8 cellular contexts compared by ENCODE assay signal in the genomic region with DNA sequence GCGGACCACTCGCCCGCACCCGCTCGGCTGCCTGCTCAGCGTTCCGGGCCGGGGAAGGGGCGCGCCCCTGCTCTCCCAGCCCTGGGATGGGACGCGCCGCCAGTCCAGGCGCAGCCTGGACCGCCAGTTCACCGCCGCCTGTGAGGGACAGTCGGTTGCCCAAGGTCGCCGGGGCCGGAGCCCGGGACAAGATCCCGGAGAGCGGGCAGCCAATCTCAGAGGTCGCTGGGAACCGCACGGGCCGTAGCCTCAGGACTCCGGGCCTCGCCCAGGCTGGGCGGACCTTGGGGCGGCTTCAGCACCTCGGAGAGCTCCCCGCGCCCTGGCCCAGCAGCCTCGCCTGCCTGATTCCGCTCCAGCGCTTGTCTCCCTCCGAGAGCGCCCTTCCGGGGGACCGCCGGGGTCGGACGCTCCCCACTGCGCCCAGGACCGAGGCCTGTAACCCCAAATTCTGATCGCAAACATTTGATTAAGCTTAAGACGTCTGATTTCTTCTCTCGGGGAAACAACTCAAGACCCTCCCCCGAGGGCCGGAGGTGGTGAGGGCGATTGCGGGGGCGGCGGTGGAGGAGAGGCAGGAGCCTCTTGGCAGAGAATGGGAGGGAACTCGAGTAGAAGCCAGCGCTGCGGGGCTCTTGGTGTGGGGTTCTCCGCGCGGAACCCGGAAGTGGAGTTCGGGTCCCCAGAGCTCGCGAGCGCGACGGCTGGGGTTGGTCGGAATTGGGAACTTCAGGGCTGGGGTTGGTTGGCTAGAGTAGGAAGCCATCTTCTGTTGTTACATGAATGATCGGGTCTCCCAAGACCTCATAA. TPM values are rescaled to one million over a fixed set of nuclear protein-coding genes. Genes with fewer than 3 reads are reported as not detected.
A peak's percentile ranks its signal among the peaks of the same experiment; 100 is the strongest.
DNase-seq lines count a peak whose midpoint lies in the region; ATAC-seq and TF ChIP-seq lines count a peak whose summit lies in the region.

No MANE protein-coding gene starts in this region.

- 13% methylated on average over 7 of the region's 71 CpGs for WGBS in suprapubic skin

- H3K79me2 ChIP-seq in osteoblast (ENCODE audit: insufficient read depth, low read length), result no peaks in the 10 kb centered on the region

- H3K4me3 ChIP-seq in osteoblast (ENCODE audit: insufficient read depth, low read length) (peak overlapping the region; percentile 64), suprapubic skin (peak overlapping the region; percentile 54)

- no peak overlapping the region for H3K27ac ChIP-seq in osteoblast (ENCODE audit: low read depth, low read length)
- no peak overlapping the region for H3K27ac ChIP-seq in suprapubic skin

- H3K36me3 ChIP-seq in osteoblast (ENCODE audit: insufficient read depth, low read length) (no peaks in the 10 kb centered on the region), suprapubic skin (peaks cover 14% of the 10 kb centered on the region)

- no peaks in the 10 kb centered on the region for H3K9me3 ChIP-seq in osteoblast (ENCODE audit: low read depth, low read length)
- H3K9me3 ChIP-seq in suprapubic skin, result no peaks in the 10 kb centered on the region

- in situ Hi-C loops in SK-MEL-5 (cut with HindIII; ENCODE audit: low pct_unique_long_range_greater_than_20kb, low sequenced_read_pairs), result no loop called here

- DNase-seq in SIG-M5 treated with dmso at 0.1 percent for 504 hours (lab: John Stamatoyannopoulos, UW; ENCODE audit: unreplicated experiment) (peak; percentile 70), SIG-M5 (lab: John Stamatoyannopoulos, UW) (no peak), SK-MEL-5 (ENCODE audit: low read depth, low spot score) (peak; percentile 67), glomerular visceral epithelial cell (ENCODE audit: extremely low spot score) (peak; percentile 83), osteoblast (ENCODE audit: insufficient read length, low spot score, missing footprints) (peak; percentile 100), suprapubic skin (ENCODE audit: low spot score in 2 of 2) (peak in 1 of 2 donors; percentile 92)
- peak; percentile 72 for DNase-seq in activated naive CD4-positive, alpha-beta T cell treated with anti-CD3 and anti-CD28 coated beads, Interleukin-2, amount 50 U/mL, for 16 hours

- ATAC-seq in HG03280 (IDR thresholded peaks at IDR 0.05; ENCODE audit: unreplicated experiment), result peak; percentile 65

- no peak for TF ChIP-seq EP300 in suprapubic skin (IDR thresholded peaks at IDR 0.05)

- H4K20me1 ChIP-seq in osteoblast (ENCODE audit: insufficient read depth, low read length), result peaks cover 32% of the 10 kb centered on the region

- peak overlapping the region; percentile 79 for H3K4me2 ChIP-seq in osteoblast (ENCODE audit: insufficient read depth, low read length)

- H3K27me3 ChIP-seq in osteoblast (ENCODE audit: insufficient read depth, low read length) (peaks cover 38% of the 10 kb centered on the region), suprapubic skin (peaks cover 49% of the 10 kb centered on the region)

- H3K4me1 ChIP-seq in osteoblast (ENCODE audit: insufficient read depth, low read length) (peaks cover 15% of the 10 kb centered on the region), suprapubic skin (peaks cover 45% of the 10 kb centered on the region)

- no peak for TF ChIP-seq CTCF in osteoblast (IDR thresholded peaks at IDR 0.05; ENCODE audit: extremely low read depth, low read depth, low read length)
- TF ChIP-seq CTCF in suprapubic skin (IDR thresholded peaks at IDR 0.05), result no peak

- H2AFZ ChIP-seq in osteoblast (ENCODE audit: low read length), result no peak overlapping the region

- no peak for TF ChIP-seq POLR2A in suprapubic skin (IDR thresholded peaks at IDR 0.05)

RNA-seq across cellular contexts. Expression of a gene that starts 1.1 kb away (rescaled TPM):
- total RNA-seq in SK-MEL-5 (2014; rRNA removed; shearing (Covaris generic)), result 1.9 and 2.7 TPM in 2 replicates
- 1.6 and 2.2 TPM in 2 replicates for polyA plus RNA-seq in SK-MEL-5 (2015; cell fraction: cytosol; rRNA removed)
- polyA plus RNA-seq in SK-MEL-5 (2015; cell fraction: nucleus; rRNA removed), result not detected in 2 replicates
- total RNA-seq in osteoblast (0.29 and 0.36 TPM in 2 replicates), suprapubic skin (1 to 10 TPM in 3 of 4 donors, under 1 TPM in 1; 0.80 to 3.0 (median 2.6) TPM)

RNA-seq across cellular contexts. Expression of a gene that starts 11.2 kb away (rescaled TPM):
- 3.1 and 4.7 TPM in 2 replicates for total RNA-seq in SK-MEL-5 (2014; rRNA removed; shearing (Covaris generic))
- 2.4 and 5.1 TPM in 2 replicates for polyA plus RNA-seq in SK-MEL-5 (2015; cell fraction: cytosol; rRNA removed)
- polyA plus RNA-seq in SK-MEL-5 (2015; cell fraction: nucleus; rRNA removed), result 2.3 and 14.6 TPM in 2 replicates
- total RNA-seq in osteoblast, result 27.5 and 27.7 TPM in 2 replicates
- total RNA-seq in suprapubic skin, result 10 to 100 TPM in 3 of 4 donors, 1 to 10 TPM in 1; 9.1 to 22.6 (median 13.9) TPM

RNA-seq across cellular contexts. Expression of a gene that starts 45.4 kb away (rescaled TPM):
- total RNA-seq in SK-MEL-5 (2014; rRNA removed; shearing (Covaris generic)), result 23.0 and 27.6 TPM in 2 replicates
- polyA plus RNA-seq in SK-MEL-5 (2015; cell fraction: cytosol; rRNA removed), result 69.7 and 79.3 TPM in 2 replicates
- 137 and 152 TPM in 2 replicates for polyA plus RNA-seq in SK-MEL-5 (2015; cell fraction: nucleus; rRNA removed)
- 47.1 and 52.5 TPM in 2 replicates for total RNA-seq in osteoblast
- total RNA-seq in suprapubic skin, result 10 to 100 TPM; 60.5 to 91.0 (median 73.4) TPM
